In the genomic region with DNA sequence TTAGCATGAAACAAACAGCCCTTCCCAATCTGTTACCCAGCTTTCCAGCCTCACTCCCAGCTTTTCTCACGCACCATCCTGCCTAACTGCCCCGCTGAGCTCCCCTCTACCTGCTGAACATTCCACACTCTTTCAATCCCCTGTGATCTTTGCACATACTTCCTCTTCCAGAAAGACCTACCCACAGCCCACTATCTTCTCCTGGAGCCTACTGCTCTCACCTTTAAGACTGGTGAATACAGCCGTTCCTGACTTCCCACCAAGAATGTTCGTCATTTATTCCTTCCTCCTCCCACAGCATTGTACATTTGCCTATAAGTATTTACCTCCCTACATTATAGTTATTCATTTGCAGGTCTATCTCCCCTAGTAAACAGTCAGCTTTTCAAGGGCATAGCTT, we compare ENCODE assay signal across 23 cellular contexts.
"Had no signal": no experiment of that assay in that cellular context is flagged by ENCODE, and none has a peak within 500 bp of the region (broad histone marks: within the 10 kb centered on the region; RNA-seq: fewer than 3 reads in every experiment).

No MANE protein-coding gene starts in this region.

- H3K4me2 ChIP-seq: KMS-11 had no signal

- H3K27me3 ChIP-seq: SJSA1 had no signal

- H3K27ac Mint-ChIP-seq: IgD-negative memory B cell had no signal

- H3K9ac ChIP-seq: KMS-11 had no signal

- H3K36me3 ChIP-seq: SJSA1 had no signal

- H3K27ac ChIP-seq: KMS-11, SJSA1, SK-N-MC had no signal

- DNase-seq: Kasumi-1, MM.1S, NCI-H1092 treated with DMSO at 0.1 percent for 48 hours, NCI-H1436, NCI-H187, NCI-H2029, NCI-H2081 treated with DMSO at 0.1 percent for 48 hours, NCI-H2171, NCI-H226, NCI-H446, NCI-H510A, NCI-H524 treated with DMSO at 0.1 percent for 48 hours, NCI-H69, NCI-H774, Right ventricle myocardium superior, RPMI8226, SIG-M5, SW 1271 had no signal

- ATAC-seq: K562 had no signal

- H3K4me3 Mint-ChIP-seq: IgD-negative memory B cell had no signal

- H3K36me3 Mint-ChIP-seq: IgD-negative memory B cell had no signal

- H3K4me3 ChIP-seq: K562, SJSA1, SK-N-MC had no signal

- H3K9me3 ChIP-seq: SJSA1 had no signal
